ENCODE assay signal across 23 cellular contexts in genomic region chr11:74691755-74692154, GRCh38. TPM values are rescaled to one million over a fixed set of nuclear protein-coding genes. Genes with fewer than 3 reads are reported as not detected.
"Had no signal": no experiment of that assay in that cellular context is flagged by ENCODE, and none has a peak within 500 bp of the region (broad histone marks: within the 10 kb centered on the region; RNA-seq: fewer than 3 reads in every experiment).

No MANE protein-coding gene starts in this region.

- H3K27ac ChIP-seq: adrenal gland, breast epithelium had no signal

- H3K27ac Mint-ChIP-seq: activated CD4-positive, alpha-beta T cell treated with anti-CD3 and anti-CD28 coated beads, Interleukin-2, amount 10 ng/mL, durations not matched to agents 24 days and 14 days; activated naive CD8-positive, alpha-beta T cell treated with anti-CD3 and anti-CD28 coated beads, Interleukin-2, amount 10 ng/mL, durations not matched to agents 7 days and 5 days; T-helper 1 cell treated with Interleukin-12 subunit alpha and Interleukin-12 subunit beta and Interleukin-4 antibody, amounts not matched to agents 30 μg/mL and 1 μg/mL, for 36 hours; WTC11 had no signal

- H3K27me3 ChIP-seq: adrenal gland, MG63 had no signal

- H3K4me3 ChIP-seq: adrenal gland, breast epithelium, MG63 had no signal

- H3K9me3 Mint-ChIP-seq: activated CD4-positive, alpha-beta T cell treated with anti-CD3 and anti-CD28 coated beads, Interleukin-2, amount 10 ng/mL, durations not matched to agents 24 days and 14 days; activated naive CD8-positive, alpha-beta T cell treated with anti-CD3 and anti-CD28 coated beads, Interleukin-2, amount 10 ng/mL, durations not matched to agents 7 days and 5 days; T-helper 1 cell treated with Interleukin-12 subunit alpha and Interleukin-12 subunit beta and Interleukin-4 antibody, amounts not matched to agents 30 μg/mL and 1 μg/mL, for 36 hours; WTC11 had no signal

- H3K4me1 Mint-ChIP-seq: activated CD4-positive, alpha-beta T cell treated with anti-CD3 and anti-CD28 coated beads, Interleukin-2, amount 10 ng/mL, durations not matched to agents 24 days and 14 days had no signal

- DNase-seq: activated CD4-positive, alpha-beta T cell treated with anti-CD3 and anti-CD28 coated beads, Interleukin-2, amount 10 ng/mL, durations not matched to agents 24 days and 14 days; activated CD4-positive, alpha-beta T cell treated with anti-CD3 and anti-CD28 coated beads, Interleukin-2, amount 50 U/mL, for 48 hours; activated CD4-positive, CD25-positive, alpha-beta regulatory T cell treated with anti-CD3 and anti-CD28 coated beads, Interleukin-2, amount 50 U/mL, for 72 hours; activated CD8-positive, alpha-beta memory T cell treated with anti-CD3 and anti-CD28 coated beads for 24 hours; activated naive CD4-positive, alpha-beta T cell treated with anti-CD3 and anti-CD28 coated beads, Interleukin-2, amount 50 U/mL, for 16 hours; activated naive CD8-positive, alpha-beta T cell treated with anti-CD3 and anti-CD28 coated beads, Interleukin-2, amount 10 ng/mL, durations not matched to agents 7 days and 5 days; adrenal gland; aorta; caudate nucleus; MG63; MV-4-11; NCI-H1105; NCI-H1436; NCI-H1694 treated with DMSO at 0.1 percent for 48 hours; NCI-H2029 treated with DMSO at 0.1 percent for 48 hours; NCI-H345; NCI-H510A treated with DMSO at 0.1 percent for 48 hours; PC-3; SHP77 had no signal

- H3K9me3 ChIP-seq: adrenal gland, breast epithelium, MG63 had no signal

- H3K36me3 Mint-ChIP-seq: activated naive CD8-positive, alpha-beta T cell treated with anti-CD3 and anti-CD28 coated beads, Interleukin-2, amount 10 ng/mL, durations not matched to agents 7 days and 5 days; WTC11 had no signal

- H3K4me3 Mint-ChIP-seq: activated CD4-positive, alpha-beta T cell treated with anti-CD3 and anti-CD28 coated beads, Interleukin-2, amount 10 ng/mL, durations not matched to agents 24 days and 14 days; activated naive CD8-positive, alpha-beta T cell treated with anti-CD3 and anti-CD28 coated beads, Interleukin-2, amount 10 ng/mL, durations not matched to agents 7 days and 5 days; T-helper 1 cell treated with Interleukin-12 subunit alpha and Interleukin-12 subunit beta and Interleukin-4 antibody, amounts not matched to agents 30 μg/mL and 1 μg/mL, for 36 hours; WTC11 had no signal

- H3K36me3 ChIP-seq: adrenal gland, breast epithelium, MG63 had no signal

RNA-seq across cellular contexts. Expression of gene CHRDL2, which starts 39.5 kb away (rescaled TPM):
- total RNA-seq: activated CD4-positive, alpha-beta T cell treated with anti-CD3 and anti-CD28 coated beads, Interleukin-2, amount 10 ng/mL, durations not matched to agents 24 days and 14 days; activated naive CD8-positive, alpha-beta T cell treated with anti-CD3 and anti-CD28 coated beads, Interleukin-2, amount 10 ng/mL, durations not matched to agents 7 days and 5 days; cerebellum; PC-3 had no signal
